Comparison of ENCODE assay signal across 8 cellular contexts in genomic region chr16:2047330-2048115, GRCh38. TPM values are rescaled to one million over a fixed set of nuclear protein-coding genes. Genes with fewer than 3 reads are reported as not detected.
DNase-seq lines count a peak whose midpoint lies in the region; ATAC-seq and TF ChIP-seq lines count a peak whose summit lies in the region.

Gene NTHL1 (minus strand): TSS chr16:2047834. CDS start chr16:2047823, 11 bp downstream.
Gene TSC2 (plus strand): TSS chr16:2047985. CDS start chr16:2048616, 631 bp downstream.

- H3K36me3 ChIP-seq in BE2C = peaks cover 27% of the 10 kb centered on the region

- intact Hi-C loops in left colon (cut with DNase I, micrococcal nuclease) = no loop called here

- peak within 1 kb of the TSS; percentile 91 for H3K4me3 ChIP-seq in BE2C (ENCODE audit: low read depth, low read length)

- no peaks in the 10 kb centered on the region for H3K4me1 ChIP-seq in BE2C

- no peaks in the 10 kb centered on the region for H3K27me3 ChIP-seq in BE2C

- ATAC-seq in HG03432 (IDR thresholded peaks at IDR 0.05; ENCODE audit: unreplicated experiment) = peak; percentile 94
- peak; percentile 78 for ATAC-seq in left colon

- no peaks in the 10 kb centered on the region for H3K9me3 ChIP-seq in BE2C

- peak; percentile 26 for TF ChIP-seq CTCF in BE2C (IDR thresholded peaks at IDR 0.05; ENCODE audit: low read depth, low read length)

- H3K27ac ChIP-seq in cingulate gyrus (ENCODE audit: low read depth, low read length) = peak within 1 kb of the TSS; percentile 41

- DNase-seq in BE2C (peak; percentile 98), NCI-H524 (lab: John Stamatoyannopoulos, UW) (peak; percentile 92 to 97), left colon (peak; percentile 96 to 97)
- peak; percentile 91 for DNase-seq in activated CD4-positive, alpha-beta T cell treated with anti-CD3 and anti-CD28 coated beads for 4 hours
- DNase-seq in stimulated activated CD4-positive, alpha-beta T cell treated with anti-CD3 and anti-CD28 coated beads, Interleukin-1b, Interleukin-23, amount 100 ng/mL, for 48 hours = peak; percentile 95

- TF ChIP-seq POLR2A in GM19099 (IDR thresholded peaks at IDR 0.05; ENCODE audit: extremely low read depth, insufficient read length, low read depth) = peak; percentile 77

RNA-seq across cellular contexts. Expression of gene NTHL1, which starts in this region (rescaled TPM):
- 176 TPM for polyA plus RNA-seq in BE2C (2012; ENCODE audit: insufficient read depth, insufficient read length, low read depth)
- total RNA-seq in left colon = 10 to 100 TPM; 27.3 to 29.5 TPM

RNA-seq across cellular contexts. Expression of gene TSC2, which starts in this region (rescaled TPM):
- 238 TPM for polyA plus RNA-seq in BE2C (2012; ENCODE audit: insufficient read depth, insufficient read length, low read depth)
- total RNA-seq in left colon = 100 to 1,000 TPM; 115 to 118 TPM

Comparison
In these comparisons a context has a peak if more than half of its experiments do, and no peak if none do; other contexts are left out.
1. Peak in every context shown above with its lines: DNase-seq, ATAC-seq, H3K4me3 ChIP-seq and H3K27ac ChIP-seq.